8 cellular contexts compared by ENCODE assay signal in genomic region chr1:110060034-110060661, GRCh38. TPM values are rescaled to one million over a fixed set of nuclear protein-coding genes. Genes with fewer than 3 reads are reported as not detected.
DNase-seq lines count a peak whose midpoint lies in the region; ATAC-seq, FAIRE-seq and TF ChIP-seq lines count a peak whose summit lies in the region.

No MANE protein-coding gene starts in this region.

- intact Hi-C loops in heart right ventricle (cut with DNase I), result no loop called here

- no peaks in the 10 kb centered on the region for H3K27me3 ChIP-seq in heart right ventricle

- ATAC-seq in GM21529 (IDR thresholded peaks at IDR 0.05; ENCODE audit: unreplicated experiment) (peak; percentile 53), heart right ventricle (peak in 2 of 8 donors; percentile 28)

- peak; percentile 25 to 87 (median 67) for TF ChIP-seq CTCF in heart right ventricle (IDR thresholded peaks at IDR 0.05)

- no peak overlapping the region for H3K4me3 ChIP-seq in heart right ventricle

- FAIRE-seq in RCC 7860 (lab: Jason Lieb, UNC), result no peak

- 87 to 91% methylated on average over 9 of the region's 9 CpGs for WGBS in heart right ventricle, 2 donors

- peaks cover 0 to 10% (median 6%) of the 10 kb centered on the region in 9 donors for H3K4me1 ChIP-seq in heart right ventricle

- H3K36me3 ChIP-seq in heart right ventricle, result peaks cover 0 to 52% (median 15%) of the 10 kb centered on the region in 9 donors

- H3K9me3 ChIP-seq in heart right ventricle, result no peaks in the 10 kb centered on the region

- no peak overlapping the region for H3K27ac ChIP-seq in heart right ventricle

- DNase-seq in CD1c-positive myeloid dendritic cell (ENCODE audit: extremely low spot score) (peak; percentile 72), RCC 7860 (ENCODE audit: low spot score) (peak; percentile 17), activated T-helper 1 cell treated with Interleukin-2 at 50 U/mL for 16 hours (ENCODE audit: low read depth) (peak; percentile 53), heart right ventricle (peak in 1 of 2 donors; percentile 53), putamen (ENCODE audit: low spot score) (no peak), NCI-H2081 treated with DMSO at 0.1 percent for 48 hours (lab: John Stamatoyannopoulos, UW) (no peak)
- DNase-seq in stimulated activated CD4-positive, alpha-beta T cell treated with anti-CD3 and anti-CD28 coated beads, Interleukin-2, amount 100 ng/mL, for 24 hours, result peak; percentile 83 to 84

RNA-seq across cellular contexts. Expression of gene ALX3, which starts 10.3 kb away (rescaled TPM):
- not detected for total RNA-seq in heart right ventricle
- under 1 TPM in 1 of 2 donors, not detected in 1; 0.04 TPM for polyA plus RNA-seq in heart right ventricle

RNA-seq across cellular contexts. Expression of gene STRIP1, which starts 25.7 kb away (rescaled TPM):
- total RNA-seq in heart right ventricle, result 10 to 100 TPM; 13.9 to 23.2 (median 18.9) TPM
- polyA plus RNA-seq in heart right ventricle, result 10 to 100 TPM; 10.3 to 12.3 TPM

RNA-seq across cellular contexts. Expression of gene UBL4B, which starts 52.1 kb away (rescaled TPM):
- total RNA-seq in heart right ventricle, result not detected
- not detected for polyA plus RNA-seq in heart right ventricle

Comparison
In these comparisons a context has a peak if more than half of its experiments do, and no peak if none do; other contexts are left out.
1. DNase-seq: peak in CD1c-positive myeloid dendritic cell (single experiment), RCC 7860 (single experiment), activated T-helper 1 cell treated with Interleukin-2 at 50 U/mL for 16 hours (single experiment) and stimulated activated CD4-positive, alpha-beta T cell treated with anti-CD3 and anti-CD28 coated beads, Interleukin-2, amount 100 ng/mL, for 24 hours (2 of 2); none in putamen (single experiment) and NCI-H2081 treated with DMSO at 0.1 percent for 48 hours (single experiment).